2 cellular contexts compared by ENCODE assay signal in the genomic region with DNA sequence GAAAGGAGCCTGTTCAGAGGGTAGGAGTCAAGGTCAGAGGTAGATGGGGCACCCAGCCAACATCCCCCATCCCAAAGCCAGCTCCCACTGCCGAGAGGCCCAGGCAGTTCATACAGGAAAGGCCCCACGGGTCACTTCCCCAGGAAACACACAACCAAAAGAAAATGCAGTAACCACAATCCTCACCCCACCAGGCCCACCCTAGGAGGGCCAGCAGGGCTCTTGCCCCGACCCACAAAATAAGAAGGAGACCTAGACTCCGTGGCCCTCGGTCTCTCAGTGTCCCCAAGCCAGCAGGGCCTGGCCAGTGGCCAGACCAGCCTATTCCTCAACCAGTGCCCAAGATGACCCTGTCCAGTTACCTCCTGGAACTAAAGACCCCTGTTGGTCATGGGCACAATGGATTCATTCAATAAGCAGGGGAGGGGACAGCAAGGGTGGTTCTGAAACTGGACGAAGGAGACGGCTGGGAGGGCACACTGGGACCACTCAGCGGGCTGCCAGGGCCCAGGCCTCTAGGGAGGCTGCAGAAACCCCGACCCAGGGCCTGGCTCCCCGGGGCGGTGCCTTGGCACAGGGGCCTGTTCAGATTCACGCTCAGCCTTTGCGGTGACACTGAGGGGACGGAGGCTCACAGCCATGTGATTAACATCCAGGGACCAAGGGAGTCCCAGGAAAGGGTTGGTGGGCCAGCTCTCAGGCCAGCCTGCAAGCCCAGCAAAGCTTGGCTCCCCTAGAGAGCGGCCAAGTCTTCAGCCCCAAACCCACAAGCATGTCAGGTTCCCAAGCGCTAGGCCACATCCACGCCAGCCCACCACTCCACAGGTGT.
TF ChIP-seq lines count a peak whose summit lies in the region.

No MANE protein-coding gene starts in this region.

TF ChIP-seq in HEK293, 187 proteins besides CTCF, POLR2A, EP300 and RAD21:
- TF ChIP-seq, protein P1, sequence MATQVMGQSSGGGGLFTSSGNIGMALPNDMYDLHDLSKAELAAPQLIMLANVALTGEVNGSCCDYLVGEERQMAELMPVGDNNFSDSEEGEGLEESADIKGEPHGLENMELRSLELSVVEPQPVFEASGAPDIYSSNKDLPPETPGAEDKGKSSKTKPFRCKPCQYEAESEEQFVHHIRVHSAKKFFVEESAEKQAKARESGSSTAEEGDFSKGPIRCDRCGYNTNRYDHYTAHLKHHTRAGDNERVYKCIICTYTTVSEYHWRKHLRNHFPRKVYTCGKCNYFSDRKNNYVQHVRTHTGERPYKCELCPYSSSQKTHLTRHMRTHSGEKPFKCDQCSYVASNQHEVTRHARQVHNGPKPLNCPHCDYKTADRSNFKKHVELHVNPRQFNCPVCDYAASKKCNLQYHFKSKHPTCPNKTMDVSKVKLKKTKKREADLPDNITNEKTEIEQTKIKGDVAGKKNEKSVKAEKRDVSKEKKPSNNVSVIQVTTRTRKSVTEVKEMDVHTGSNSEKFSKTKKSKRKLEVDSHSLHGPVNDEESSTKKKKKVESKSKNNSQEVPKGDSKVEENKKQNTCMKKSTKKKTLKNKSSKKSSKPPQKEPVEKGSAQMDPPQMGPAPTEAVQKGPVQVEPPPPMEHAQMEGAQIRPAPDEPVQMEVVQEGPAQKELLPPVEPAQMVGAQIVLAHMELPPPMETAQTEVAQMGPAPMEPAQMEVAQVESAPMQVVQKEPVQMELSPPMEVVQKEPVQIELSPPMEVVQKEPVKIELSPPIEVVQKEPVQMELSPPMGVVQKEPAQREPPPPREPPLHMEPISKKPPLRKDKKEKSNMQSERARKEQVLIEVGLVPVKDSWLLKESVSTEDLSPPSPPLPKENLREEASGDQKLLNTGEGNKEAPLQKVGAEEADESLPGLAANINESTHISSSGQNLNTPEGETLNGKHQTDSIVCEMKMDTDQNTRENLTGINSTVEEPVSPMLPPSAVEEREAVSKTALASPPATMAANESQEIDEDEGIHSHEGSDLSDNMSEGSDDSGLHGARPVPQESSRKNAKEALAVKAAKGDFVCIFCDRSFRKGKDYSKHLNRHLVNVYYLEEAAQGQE (tag by site-specific recombination; IDR thresholded peaks at IDR 0.05), result no peak
- no peak for TF ChIP-seq ZSCAN23 (tag by site-specific recombination; IDR thresholded peaks at IDR 0.05)
- TF ChIP-seq ZNF76 (tag by site-specific recombination; IDR thresholded peaks at IDR 0.05; ENCODE audit: borderline replicate concordance, low read depth), result no peak
- TF ChIP-seq REPIN1 (tag by site-specific recombination; IDR thresholded peaks at IDR 0.05; ENCODE audit: low read depth), result no peak
- TF ChIP-seq SCRT2 (tag by site-specific recombination; IDR thresholded peaks at IDR 0.05), result peak; percentile 57
- TF ChIP-seq, protein P2, sequence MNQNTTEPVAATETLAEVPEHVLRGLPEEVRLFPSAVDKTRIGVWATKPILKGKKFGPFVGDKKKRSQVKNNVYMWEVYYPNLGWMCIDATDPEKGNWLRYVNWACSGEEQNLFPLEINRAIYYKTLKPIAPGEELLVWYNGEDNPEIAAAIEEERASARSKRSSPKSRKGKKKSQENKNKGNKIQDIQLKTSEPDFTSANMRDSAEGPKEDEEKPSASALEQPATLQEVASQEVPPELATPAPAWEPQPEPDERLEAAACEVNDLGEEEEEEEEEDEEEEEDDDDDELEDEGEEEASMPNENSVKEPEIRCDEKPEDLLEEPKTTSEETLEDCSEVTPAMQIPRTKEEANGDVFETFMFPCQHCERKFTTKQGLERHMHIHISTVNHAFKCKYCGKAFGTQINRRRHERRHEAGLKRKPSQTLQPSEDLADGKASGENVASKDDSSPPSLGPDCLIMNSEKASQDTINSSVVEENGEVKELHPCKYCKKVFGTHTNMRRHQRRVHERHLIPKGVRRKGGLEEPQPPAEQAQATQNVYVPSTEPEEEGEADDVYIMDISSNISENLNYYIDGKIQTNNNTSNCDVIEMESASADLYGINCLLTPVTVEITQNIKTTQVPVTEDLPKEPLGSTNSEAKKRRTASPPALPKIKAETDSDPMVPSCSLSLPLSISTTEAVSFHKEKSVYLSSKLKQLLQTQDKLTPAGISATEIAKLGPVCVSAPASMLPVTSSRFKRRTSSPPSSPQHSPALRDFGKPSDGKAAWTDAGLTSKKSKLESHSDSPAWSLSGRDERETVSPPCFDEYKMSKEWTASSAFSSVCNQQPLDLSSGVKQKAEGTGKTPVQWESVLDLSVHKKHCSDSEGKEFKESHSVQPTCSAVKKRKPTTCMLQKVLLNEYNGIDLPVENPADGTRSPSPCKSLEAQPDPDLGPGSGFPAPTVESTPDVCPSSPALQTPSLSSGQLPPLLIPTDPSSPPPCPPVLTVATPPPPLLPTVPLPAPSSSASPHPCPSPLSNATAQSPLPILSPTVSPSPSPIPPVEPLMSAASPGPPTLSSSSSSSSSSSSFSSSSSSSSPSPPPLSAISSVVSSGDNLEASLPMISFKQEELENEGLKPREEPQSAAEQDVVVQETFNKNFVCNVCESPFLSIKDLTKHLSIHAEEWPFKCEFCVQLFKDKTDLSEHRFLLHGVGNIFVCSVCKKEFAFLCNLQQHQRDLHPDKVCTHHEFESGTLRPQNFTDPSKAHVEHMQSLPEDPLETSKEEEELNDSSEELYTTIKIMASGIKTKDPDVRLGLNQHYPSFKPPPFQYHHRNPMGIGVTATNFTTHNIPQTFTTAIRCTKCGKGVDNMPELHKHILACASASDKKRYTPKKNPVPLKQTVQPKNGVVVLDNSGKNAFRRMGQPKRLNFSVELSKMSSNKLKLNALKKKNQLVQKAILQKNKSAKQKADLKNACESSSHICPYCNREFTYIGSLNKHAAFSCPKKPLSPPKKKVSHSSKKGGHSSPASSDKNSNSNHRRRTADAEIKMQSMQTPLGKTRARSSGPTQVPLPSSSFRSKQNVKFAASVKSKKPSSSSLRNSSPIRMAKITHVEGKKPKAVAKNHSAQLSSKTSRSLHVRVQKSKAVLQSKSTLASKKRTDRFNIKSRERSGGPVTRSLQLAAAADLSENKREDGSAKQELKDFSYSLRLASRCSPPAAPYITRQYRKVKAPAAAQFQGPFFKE (tag by site-specific recombination; IDR thresholded peaks at IDR 0.05; ENCODE audit: borderline replicate concordance), result no peak
- no peak for TF ChIP-seq ZFP41 (tag by site-specific recombination; IDR thresholded peaks at IDR 0.05; ENCODE audit: borderline replicate concordance)
- TF ChIP-seq, protein P3, sequence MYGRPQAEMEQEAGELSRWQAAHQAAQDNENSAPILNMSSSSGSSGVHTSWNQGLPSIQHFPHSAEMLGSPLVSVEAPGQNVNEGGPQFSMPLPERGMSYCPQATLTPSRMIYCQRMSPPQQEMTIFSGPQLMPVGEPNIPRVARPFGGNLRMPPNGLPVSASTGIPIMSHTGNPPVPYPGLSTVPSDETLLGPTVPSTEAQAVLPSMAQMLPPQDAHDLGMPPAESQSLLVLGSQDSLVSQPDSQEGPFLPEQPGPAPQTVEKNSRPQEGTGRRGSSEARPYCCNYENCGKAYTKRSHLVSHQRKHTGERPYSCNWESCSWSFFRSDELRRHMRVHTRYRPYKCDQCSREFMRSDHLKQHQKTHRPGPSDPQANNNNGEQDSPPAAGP (tag by site-specific recombination; IDR thresholded peaks at IDR 0.05), result no peak

TF ChIP-seq in WTC11, 78 proteins besides CTCF, POLR2A, EP300 and RAD21 (continued from another document):
- TF ChIP-seq GRHL2 (CRISPR knock-in tag; IDR thresholded peaks at IDR 0.05; ENCODE audit: insufficient replicate concordance, severe bottlenecking) (no peak), ZNF121 (CRISPR knock-in tag; IDR thresholded peaks at IDR 0.05) (no peak), CBFB (CRISPR knock-in tag; IDR thresholded peaks at IDR 0.05; ENCODE audit: low read depth) (no peak), ZNF219 (CRISPR knock-in tag; IDR thresholded peaks at IDR 0.05; ENCODE audit: borderline replicate concordance) (no peak), ZNF263 (CRISPR knock-in tag; IDR thresholded peaks at IDR 0.05; ENCODE audit: low read depth) (no peak)
- TF ChIP-seq, protein P4, sequence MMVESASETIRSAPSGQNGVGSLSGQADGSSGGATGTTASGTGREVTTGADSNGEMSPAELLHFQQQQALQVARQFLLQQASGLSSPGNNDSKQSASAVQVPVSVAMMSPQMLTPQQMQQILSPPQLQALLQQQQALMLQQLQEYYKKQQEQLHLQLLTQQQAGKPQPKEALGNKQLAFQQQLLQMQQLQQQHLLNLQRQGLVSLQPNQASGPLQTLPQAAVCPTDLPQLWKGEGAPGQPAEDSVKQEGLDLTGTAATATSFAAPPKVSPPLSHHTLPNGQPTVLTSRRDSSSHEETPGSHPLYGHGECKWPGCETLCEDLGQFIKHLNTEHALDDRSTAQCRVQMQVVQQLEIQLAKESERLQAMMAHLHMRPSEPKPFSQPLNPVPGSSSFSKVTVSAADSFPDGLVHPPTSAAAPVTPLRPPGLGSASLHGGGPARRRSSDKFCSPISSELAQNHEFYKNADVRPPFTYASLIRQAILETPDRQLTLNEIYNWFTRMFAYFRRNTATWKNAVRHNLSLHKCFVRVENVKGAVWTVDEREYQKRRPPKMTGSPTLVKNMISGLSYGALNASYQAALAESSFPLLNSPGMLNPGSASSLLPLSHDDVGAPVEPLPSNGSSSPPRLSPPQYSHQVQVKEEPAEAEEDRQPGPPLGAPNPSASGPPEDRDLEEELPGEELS (CRISPR knock-in tag; IDR thresholded peaks at IDR 0.05), result no peak
- TF ChIP-seq, protein P5, sequence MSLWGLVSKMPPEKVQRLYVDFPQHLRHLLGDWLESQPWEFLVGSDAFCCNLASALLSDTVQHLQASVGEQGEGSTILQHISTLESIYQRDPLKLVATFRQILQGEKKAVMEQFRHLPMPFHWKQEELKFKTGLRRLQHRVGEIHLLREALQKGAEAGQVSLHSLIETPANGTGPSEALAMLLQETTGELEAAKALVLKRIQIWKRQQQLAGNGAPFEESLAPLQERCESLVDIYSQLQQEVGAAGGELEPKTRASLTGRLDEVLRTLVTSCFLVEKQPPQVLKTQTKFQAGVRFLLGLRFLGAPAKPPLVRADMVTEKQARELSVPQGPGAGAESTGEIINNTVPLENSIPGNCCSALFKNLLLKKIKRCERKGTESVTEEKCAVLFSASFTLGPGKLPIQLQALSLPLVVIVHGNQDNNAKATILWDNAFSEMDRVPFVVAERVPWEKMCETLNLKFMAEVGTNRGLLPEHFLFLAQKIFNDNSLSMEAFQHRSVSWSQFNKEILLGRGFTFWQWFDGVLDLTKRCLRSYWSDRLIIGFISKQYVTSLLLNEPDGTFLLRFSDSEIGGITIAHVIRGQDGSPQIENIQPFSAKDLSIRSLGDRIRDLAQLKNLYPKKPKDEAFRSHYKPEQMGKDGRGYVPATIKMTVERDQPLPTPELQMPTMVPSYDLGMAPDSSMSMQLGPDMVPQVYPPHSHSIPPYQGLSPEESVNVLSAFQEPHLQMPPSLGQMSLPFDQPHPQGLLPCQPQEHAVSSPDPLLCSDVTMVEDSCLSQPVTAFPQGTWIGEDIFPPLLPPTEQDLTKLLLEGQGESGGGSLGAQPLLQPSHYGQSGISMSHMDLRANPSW (CRISPR knock-in tag; conservative IDR thresholded peaks at IDR 0.05; ENCODE audit: low read depth), result no peak
